ENCODE assay signal across 9 cellular contexts in genomic region chr6:160708993-160709392, GRCh38. TPM values are rescaled to one million over a fixed set of nuclear protein-coding genes. Genes with fewer than 3 reads are reported as not detected.
"Had no signal": no experiment of that assay in that cellular context is flagged by ENCODE, and none has a peak within 500 bp of the region (broad histone marks: within the 10 kb centered on the region; RNA-seq: fewer than 3 reads in every experiment).

No MANE protein-coding gene starts in this region.

RNA-seq across cellular contexts. Expression of gene PLG, which starts 6.9 kb away (rescaled TPM):
- total RNA-seq: LHCN-M2, MCF 10A, NCI-H460, PC-9, Right ventricle myocardium inferior, RPMI7951, SK-MEL-5 had no signal

RNA-seq across cellular contexts. Expression of gene LPA, which starts 44.9 kb away (rescaled TPM):
- total RNA-seq: LHCN-M2, MCF 10A, NCI-H460, OCI-LY7, PC-9, Right ventricle myocardium inferior, RPMI7951, SJCRH30, SK-MEL-5 had no signal
